16 cellular contexts compared by ENCODE assay signal in genomic region chr7:44564606-44565005, GRCh38. TPM values are rescaled to one million over a fixed set of nuclear protein-coding genes. Genes with fewer than 3 reads are reported as not detected.
"Had no signal": no experiment of that assay in that cellular context is flagged by ENCODE, and none has a peak within 500 bp of the region (broad histone marks: within the 10 kb centered on the region; RNA-seq: fewer than 3 reads in every experiment).

No MANE protein-coding gene starts in this region.

- H3K9me3 Mint-ChIP-seq: activated T-cell treated with anti-CD3 and anti-CD28 coated beads, Interleukin-2, amount 50 U/mL, for 4 hours; brain; naive thymus-derived CD8-positive, alpha-beta T cell had no signal

- H3K4me3 Mint-ChIP-seq: activated CD4-positive, alpha-beta T cell treated with anti-CD3 and anti-CD28 coated beads for 36 hours; activated T-cell treated with anti-CD3 and anti-CD28 coated beads, Interleukin-2, amount 50 U/mL, for 4 hours; brain; naive thymus-derived CD8-positive, alpha-beta T cell had no signal

- DNase-seq: activated CD4-positive, alpha-beta T cell treated with anti-CD3 and anti-CD28 coated beads for 36 hours; activated gamma-delta T cell treated with Interleukin-2 at 50 U/mL for 16 hours; activated T-cell treated with anti-CD3 and anti-CD28 coated beads, Interleukin-2, amount 50 U/mL, for 4 hours; dermis blood vessel endothelial cell; hypothalamus; posterior cingulate gyrus; sigmoid colon; SK-N-SH; stimulated activated CD4-positive, alpha-beta T cell treated with anti-CD3 and anti-CD28 coated beads, Interleukin-12 subunit alpha, Interleukin-12 subunit beta, amount 100 ng/mL, for 4 hours; T-helper 1 cell had no signal

- H3K4me1 ChIP-seq: sigmoid colon, tibial artery, uterus had no signal

- H3K9me3 ChIP-seq: sigmoid colon, SK-N-SH, tibial artery, uterus had no signal

- H3K4me3 ChIP-seq: sigmoid colon, tibial artery, uterus had no signal

- H3K27ac ChIP-seq: sigmoid colon, tibial artery, uterus had no signal

- H3K36me3 ChIP-seq: uterus had no signal

- H3K27me3 Mint-ChIP-seq: activated CD4-positive, alpha-beta T cell treated with anti-CD3 and anti-CD28 coated beads for 36 hours; brain; naive thymus-derived CD8-positive, alpha-beta T cell had no signal

- H3K27me3 ChIP-seq: sigmoid colon, tibial artery, uterus had no signal

RNA-seq across cellular contexts. Expression of gene NPC1L1, which starts 23.5 kb away (rescaled TPM):
- total RNA-seq: dermis blood vessel endothelial cell, lung microvascular endothelial cell, mononuclear cell had no signal
- polyA plus RNA-seq: naive thymus-derived CD8-positive, alpha-beta T cell; SK-N-SH had no signal
